8 cellular contexts compared by ENCODE assay signal in genomic region chr14:25048170-25049126, GRCh38. TPM values are rescaled to one million over a fixed set of nuclear protein-coding genes. Genes with fewer than 3 reads are reported as not detected.
DNase-seq lines count a peak whose midpoint lies in the region; ATAC-seq and TF ChIP-seq lines count a peak whose summit lies in the region.

No MANE protein-coding gene starts in this region.

- H3K9me3 Mint-ChIP-seq in nephron: no peaks in the 10 kb centered on the region

- H3K4me1 Mint-ChIP-seq in nephron: peaks cover 18% of the 10 kb centered on the region

- H3K36me3 Mint-ChIP-seq in nephron (ENCODE audit: low read depth): no peaks in the 10 kb centered on the region

- H3K27me3 Mint-ChIP-seq in nephron (ENCODE audit: low read depth): peaks cover 64% of the 10 kb centered on the region

- DNase-seq in AG08395 (ENCODE audit: low spot score) (peak; percentile 80), RKO (ENCODE audit: low spot score) (peak; percentile 32), fibroblast of the aortic adventitia (ENCODE audit: low read depth) (peak; percentile 91), glomerular visceral epithelial cell (ENCODE audit: extremely low spot score) (no peak), NCI-H2227 (lab: John Stamatoyannopoulos, UW; ENCODE audit: unreplicated experiment) (no peak)
- no peak for DNase-seq in activated effector memory CD4-positive, alpha-beta T cell treated with anti-CD3 and anti-CD28 coated beads, Interleukin-2, amount 50 U/mL, for 16 hours

- peak overlapping the region in 2 of 3 experiments; percentile 22 to 31 for H3K27ac Mint-ChIP-seq in nephron

- no peak for ATAC-seq in GM21528 (IDR thresholded peaks at IDR 0.05; ENCODE audit: low FRiP score, unreplicated experiment)

- H3K4me3 Mint-ChIP-seq in nephron: peak overlapping the region; percentile 81 to 88 (median 84)

- TF ChIP-seq CTCF in fibroblast of the aortic adventitia (IDR thresholded peaks at IDR 0.05; ENCODE audit: insufficient read depth, low read length): no peak
- TF ChIP-seq CTCF in nephron (IDR thresholded peaks at IDR 0.05; ENCODE audit: unreplicated experiment in 3 of 3): no peak

- H3K4me3 ChIP-seq in fibroblast of the aortic adventitia (ENCODE audit: low read depth, low read length): peak overlapping the region; percentile 68

RNA-seq across cellular contexts. Expression of gene STXBP6, which starts 1.5 kb away (rescaled TPM):
- total RNA-seq in fibroblast of the aortic adventitia (ENCODE audit: low replicate concordance): 0.27 and 2.7 TPM in 2 replicates

Comparison
In these comparisons a context has a peak if more than half of its experiments do, and no peak if none do; other contexts are left out.
1. DNase-seq: peak in AG08395 (single experiment), RKO (single experiment) and fibroblast of the aortic adventitia (single experiment); none in glomerular visceral epithelial cell (single experiment), activated effector memory CD4-positive, alpha-beta T cell treated with anti-CD3 and anti-CD28 coated beads, Interleukin-2, amount 50 U/mL, for 16 hours (single experiment) and NCI-H2227 (single experiment).